Comparison of ENCODE assay signal across 13 cellular contexts in genomic region chr3:185661772-185662171, GRCh38.
"Had no signal": no experiment of that assay in that cellular context is flagged by ENCODE, and none has a peak within 500 bp of the region (broad histone marks: within the 10 kb centered on the region; RNA-seq: fewer than 3 reads in every experiment).

No MANE protein-coding gene starts in this region.

- H3K4me3 Mint-ChIP-seq: activated CD4-positive, alpha-beta T cell treated with anti-CD3 and anti-CD28 coated beads, Interleukin-2, amount 10 ng/mL, durations not matched to agents 7 days and 5 days; activated T-helper 1 cell treated with anti-CD3 and anti-CD28 coated beads, Interleukin-12 subunit alpha, Interleukin-12 subunit beta, Interleukin-2, Interleukin-4 antibody, amounts not matched to agents 30 ng/mL and 10 ng/mL and 1 ng/mL, durations not matched to agents 14 hours and 24 hours and 36 hours; stimulated activated memory B cell treated with anti-CD40 and anti-IgM and Interleukin-4, amounts not matched to agents 10 μg/mL and 1 μg/mL and 100 μg/mL, for 72 hours had no signal

- H3K36me3 ChIP-seq: breast epithelium, esophagus squamous epithelium, left ventricle myocardium inferior, thyroid gland had no signal

- H3K4me3 ChIP-seq: breast epithelium, dorsolateral prefrontal cortex, esophagus squamous epithelium, left ventricle myocardium inferior, thyroid gland, vagina had no signal

- DNase-seq: activated CD4-positive, alpha-beta T cell treated with anti-CD3 and anti-CD28 coated beads, Interleukin-2, amount 10 ng/mL, durations not matched to agents 7 days and 5 days; activated CD8-positive, alpha-beta memory T cell treated with anti-CD3 and anti-CD28 coated beads, Interleukin-2, amount 50 U/mL, for 48 hours; aorta; dorsolateral prefrontal cortex; esophagus squamous epithelium; hypothalamus; left ventricle myocardium inferior; mesenchymal stem cell; thyroid gland had no signal

- ATAC-seq: stimulated activated memory B cell treated with anti-CD40 and anti-IgM and Interleukin-4, amounts not matched to agents 10 μg/mL and 1 μg/mL and 100 μg/mL, for 72 hours had no signal

- H3K4me1 Mint-ChIP-seq: stimulated activated memory B cell treated with anti-CD40 and anti-IgM and Interleukin-4, amounts not matched to agents 10 μg/mL and 1 μg/mL and 100 μg/mL, for 72 hours had no signal

- H3K27me3 ChIP-seq: breast epithelium, thyroid gland, vagina had no signal

- H3K27ac ChIP-seq: breast epithelium, dorsolateral prefrontal cortex, esophagus squamous epithelium, left ventricle myocardium inferior, thyroid gland, vagina had no signal

- H3K36me3 Mint-ChIP-seq: stimulated activated memory B cell treated with anti-CD40 and anti-IgM and Interleukin-4, amounts not matched to agents 10 μg/mL and 1 μg/mL and 100 μg/mL, for 72 hours had no signal

- H3K27ac Mint-ChIP-seq: activated CD4-positive, alpha-beta T cell treated with anti-CD3 and anti-CD28 coated beads, Interleukin-2, amount 10 ng/mL, durations not matched to agents 7 days and 5 days; activated T-helper 1 cell treated with anti-CD3 and anti-CD28 coated beads, Interleukin-12 subunit alpha, Interleukin-12 subunit beta, Interleukin-2, Interleukin-4 antibody, amounts not matched to agents 30 ng/mL and 10 ng/mL and 1 ng/mL, durations not matched to agents 14 hours and 24 hours and 36 hours; stimulated activated memory B cell treated with anti-CD40 and anti-IgM and Interleukin-4, amounts not matched to agents 10 μg/mL and 1 μg/mL and 100 μg/mL, for 72 hours had no signal

- H3K4me1 ChIP-seq: breast epithelium had no signal

- H3K9me3 ChIP-seq: breast epithelium, esophagus squamous epithelium, left ventricle myocardium inferior, thyroid gland, vagina had no signal

- H3K9me3 Mint-ChIP-seq: activated CD4-positive, alpha-beta T cell treated with anti-CD3 and anti-CD28 coated beads, Interleukin-2, amount 10 ng/mL, durations not matched to agents 7 days and 5 days; activated T-helper 1 cell treated with anti-CD3 and anti-CD28 coated beads, Interleukin-12 subunit alpha, Interleukin-12 subunit beta, Interleukin-2, Interleukin-4 antibody, amounts not matched to agents 30 ng/mL and 10 ng/mL and 1 ng/mL, durations not matched to agents 14 hours and 24 hours and 36 hours; stimulated activated memory B cell treated with anti-CD40 and anti-IgM and Interleukin-4, amounts not matched to agents 10 μg/mL and 1 μg/mL and 100 μg/mL, for 72 hours had no signal
